ENCODE assay signal across 9 cellular contexts in genomic region chr6:106419900-106420299, GRCh38.
"Had no signal": no experiment of that assay in that cellular context is flagged by ENCODE, and none has a peak within 500 bp of the region (broad histone marks: within the 10 kb centered on the region; RNA-seq: fewer than 3 reads in every experiment).

No MANE protein-coding gene starts in this region.

- H3K9me3 ChIP-seq: HAP-1 had no signal

- ATAC-seq: HCT116, HepG2 had no signal

- H3K36me3 ChIP-seq: HAP-1 had no signal

- H3K4me1 ChIP-seq: HAP-1 had no signal

- H3K4me3 ChIP-seq: HAP-1 had no signal

- DNase-seq: GOT3, H7, HFFc6, KBM-7 had no signal

- H3K4me3 Mint-ChIP-seq: HFFc6, IgD-negative memory B cell had no signal

- H3K27ac Mint-ChIP-seq: HFFc6, IgD-negative memory B cell had no signal

- H3K27ac ChIP-seq: HL-60 had no signal

- H3K9me3 Mint-ChIP-seq: HFFc6, IgD-negative memory B cell had no signal
